In genomic region chr14:50007123-50007903, GRCh38 we compare ENCODE assay signal across 21 cellular contexts.
DNase-seq lines count a peak whose midpoint lies in the region; ATAC-seq, FAIRE-seq and TF ChIP-seq lines count a peak whose summit lies in the region.
"Had no signal": no experiment of that assay in that cellular context is flagged by ENCODE, and none has a peak within 500 bp of the region (broad histone marks: within the 10 kb centered on the region; RNA-seq: fewer than 3 reads in every experiment).

No MANE protein-coding gene starts in this region.

- 0 out of 2 replicates have a peak, but pooled peaks have one; percentile 3 for TF ChIP-seq CTCF in HepG2 (CRISPR knock-in tag; IDR thresholded peaks at IDR 0.05)
- TF ChIP-seq CTCF in right lobe of liver (IDR thresholded peaks at IDR 0.05): no peak
- TF ChIP-seq CTCF in bronchial epithelial cell (IDR thresholded peaks at IDR 0.05; ENCODE audit: insufficient read depth, low read length, severe bottlenecking): peak; percentile 18
- no peak for TF ChIP-seq CTCF in GM13977 (IDR thresholded peaks at IDR 0.05; ENCODE audit: extremely low read depth, insufficient read depth, missing control alignments)

- 51% methylated on average over 8 of the region's 9 CpGs for WGBS in HepG2 (ENCODE audit: low lambda C conversion rate)
- WGBS in right lobe of liver (ENCODE audit: insufficient coverage, low coverage, low lambda C conversion rate, missing lambda C conversion rate): 78% methylated on average over 5 of the region's 9 CpGs

- H3K9ac ChIP-seq in HepG2 (ENCODE audit: insufficient read depth, low read depth, low read length): no peak overlapping the region
- H3K9ac ChIP-seq: SK-N-SH had no signal

- H2AFZ ChIP-seq in HepG2 (ENCODE audit: low read length): no peak overlapping the region

- in situ Hi-C loops in HepG2 (cut with HindIII; ENCODE audit: extremely low pct_ligation_motif_present, low pct_unique_long_range_greater_than_20kb) (no loop called here), GM13977 (cut with MboI; ENCODE audit: low pct_unique_long_range_greater_than_20kb, low sequenced_read_pairs, unreplicated experiment) (no loop called here)

- H3K9me3 ChIP-seq in HepG2 (ENCODE audit: low read length) (no peaks in the 10 kb centered on the region), right lobe of liver (no peaks in the 10 kb centered on the region)
- no peaks in the 10 kb centered on the region for H3K9me3 ChIP-seq in effector memory CD4-positive, alpha-beta T cell (ENCODE audit: control insufficient read depth, low read length)
- H3K9me3 ChIP-seq: HAP-1, ovary, SK-N-SH, tibial nerve had no signal

- H3K36me3 ChIP-seq in HepG2 (replicated peaks in 1 of 2; ENCODE audit: control insufficient read depth in 1 of 2, insufficient read depth in 2 of 2, low read length in 2 of 2): no peaks in the 10 kb centered on the region
- no peaks in the 10 kb centered on the region for H3K36me3 ChIP-seq in right lobe of liver
- no peaks in the 10 kb centered on the region for H3K36me3 ChIP-seq in bronchial epithelial cell (ENCODE audit: control insufficient read depth, insufficient read depth, low read length)
- no peaks in the 10 kb centered on the region for H3K36me3 ChIP-seq in effector memory CD4-positive, alpha-beta T cell (ENCODE audit: control insufficient read depth, insufficient read depth, low read length)
- H3K36me3 ChIP-seq: HAP-1, ovary, tibial nerve had no signal

- no peak overlapping the region for H3K4me3 ChIP-seq in HepG2 (replicated peaks in 1 of 3; ENCODE audit: insufficient read depth in 1 of 3, low read depth in 2 of 3, low read length in 3 of 3)
- no peak overlapping the region for H3K4me3 ChIP-seq in right lobe of liver
- H3K4me3 ChIP-seq in bronchial epithelial cell (ENCODE audit: low read depth, low read length): no peak overlapping the region
- no peak overlapping the region for H3K4me3 ChIP-seq in effector memory CD4-positive, alpha-beta T cell (ENCODE audit: insufficient read depth, low read depth, low read length, poor library complexity, severe bottlenecking)
- H3K4me3 ChIP-seq: HAP-1, ovary, tibial nerve had no signal

- CTCF ChIA-PET in HepG2 (lab: Yijun Ruan, JAX; ENCODE audit: low intra/inter-chr PET ratio, low total read pairs): no interaction called here

- DNase-seq in HepG2 (ENCODE audit: low spot score): no peak
- DNase-seq in right lobe of liver: no peak
- DNase-seq in bronchial epithelial cell (ENCODE audit: low read depth): peak; percentile 66
- DNase-seq in left kidney (ENCODE audit: low read depth, low spot score): peak; percentile 33
- DNase-seq in GM13977 (ENCODE audit: low spot score): no peak
- no peak for DNase-seq in DMS53 (lab: John Stamatoyannopoulos, UW)
- no peak for DNase-seq in retina
- DNase-seq in effector memory CD4-positive, alpha-beta T cell: no peak
- DNase-seq: activated CD4-positive, alpha-beta memory T cell treated with anti-CD3 and anti-CD28 coated beads, Interleukin-2, amount 10 ng/mL, durations not matched to agents 7 days and 5 days; amygdala; CD8-positive, alpha-beta T cell; kidney glomerular epithelial cell; NCI-H1048; NCI-H2227 treated with DMSO at 0.1 percent for 48 hours; ovary; SK-N-SH had no signal

- no peak overlapping the region for H3K27ac ChIP-seq in HepG2 (ENCODE audit: extremely low read length, insufficient read depth, low read length)
- no peak overlapping the region for H3K27ac ChIP-seq in right lobe of liver
- H3K27ac ChIP-seq in effector memory CD4-positive, alpha-beta T cell (ENCODE audit: insufficient read depth, low read length, poor library complexity, severe bottlenecking): no peak overlapping the region
- H3K27ac ChIP-seq: ovary, tibial nerve had no signal

- no peak for TF ChIP-seq EP300 in HepG2 (IDR thresholded peaks at IDR 0.05; ENCODE audit: low read depth in 2 of 2, low read length in 2 of 2)
- no peak for TF ChIP-seq EP300 in HepG2 (CRISPR knock-in tag; IDR thresholded peaks at IDR 0.05; ENCODE audit: borderline replicate concordance)

- H3K4me2 ChIP-seq in HepG2 (ENCODE audit: low read depth, low read length): no peak overlapping the region
- H3K4me2 ChIP-seq: SK-N-SH had no signal

- H3K4me1 ChIP-seq in HepG2 (ENCODE audit: insufficient read depth, low read length) (peaks cover 39% of the 10 kb centered on the region), right lobe of liver (peaks cover 0 to 15% (median 6%) of the 10 kb centered on the region in 4 donors)
- H3K4me1 ChIP-seq in effector memory CD4-positive, alpha-beta T cell (ENCODE audit: control insufficient read depth, insufficient read depth, low read length, poor library complexity, severe bottlenecking): peaks cover 9% of the 10 kb centered on the region

- POLR2A ChIA-PET in HepG2 (lab: Yijun Ruan, JAX): interaction anchor here (1.0 to 1.3 kb wide), 3 partner anchors 11 to 55 kb away, joined by 3 to 6 read pairs (median 5); no protein-coding TSS in a partner anchor

- no peaks in the 10 kb centered on the region for H3K27me3 ChIP-seq in HepG2 (ENCODE audit: control insufficient read depth in 1 of 2, insufficient read depth in 2 of 2, low read length in 2 of 2)
- no peaks in the 10 kb centered on the region for H3K27me3 ChIP-seq in right lobe of liver
- no peaks in the 10 kb centered on the region for H3K27me3 ChIP-seq in bronchial epithelial cell (ENCODE audit: control insufficient read depth, insufficient read depth, low read length)
- no peaks in the 10 kb centered on the region for H3K27me3 ChIP-seq in effector memory CD4-positive, alpha-beta T cell (replicated peaks; ENCODE audit: control insufficient read depth, insufficient read depth, low read length, poor library complexity, severe bottlenecking)
- H3K27me3 ChIP-seq: ovary, tibial nerve had no signal

- FAIRE-seq in HepG2 (lab: Jason Lieb, UNC): no peak
- FAIRE-seq in bronchial epithelial cell (lab: Jason Lieb, UNC): no peak
- FAIRE-seq: G401.6, TTC549 had no signal

- TF ChIP-seq POLR2A in HepG2 (IDR thresholded peaks at IDR 0.05; ENCODE audit: insufficient read depth in 1 of 2, low read depth in 2 of 2, low read length in 2 of 2): no peak
- TF ChIP-seq POLR2A in right lobe of liver (IDR thresholded peaks at IDR 0.05): no peak

- intact Hi-C loops in HepG2 (cut with micrococcal nuclease; ENCODE audit: unreplicated experiment) (loop anchor here (10.0 kb wide), 1 partner anchor 63 kb away; no protein-coding TSS in a partner anchor), right lobe of liver (cut with DNase I) (no loop called here)

- no TSS peak for BruUV-seq in HepG2 (replicated peaks; lab: Mats Ljungman, UMichigan)

- ATAC-seq in HepG2 (peak; percentile 33), right lobe of liver (no peak)
- ATAC-seq: activated T-helper 17 cell treated with anti-CD3 and anti-CD28 coated beads, Interleukin-2, amount 50 U/mL, for 72 hours; CD8-positive, alpha-beta T cell had no signal

- TF ChIP-seq RAD21 in HepG2 (CRISPR knock-in tag; IDR thresholded peaks at IDR 0.05): no peak

- no peaks in the 10 kb centered on the region for H3K79me2 ChIP-seq in HepG2 (ENCODE audit: insufficient read depth, low read length)

- H4K20me1 ChIP-seq in HepG2 (ENCODE audit: insufficient read depth, low read length): no peaks in the 10 kb centered on the region

TF ChIP-seq in HepG2, 621 proteins besides CTCF, POLR2A, EP300 and RAD21:
- TF ChIP-seq SMC3 (IDR thresholded peaks at IDR 0.05; ENCODE audit: low read length): peak; percentile 11; the same call in 1 of the 2 replicates
- no peak for TF ChIP-seq RXRA (CRISPR knock-in tag; IDR thresholded peaks at IDR 0.05)
- no peak for TF ChIP-seq GFI1 (CRISPR knock-in tag; IDR thresholded peaks at IDR 0.05; ENCODE audit: borderline replicate concordance)
- TF ChIP-seq STAG1 (CRISPR knock-in tag; IDR thresholded peaks at IDR 0.05): peak; percentile 34; the same call in 1 of the 2 replicates
- TF ChIP-seq ZNF33A (CRISPR knock-in tag; IDR thresholded peaks at IDR 0.05; ENCODE audit: borderline replicate concordance): no peak
- TF ChIP-seq HOMEZ (CRISPR knock-in tag; IDR thresholded peaks at IDR 0.05; ENCODE audit: low read depth): no peak

Comparison
In these comparisons a context has a peak if more than half of its experiments do, and no peak if none do; other contexts are left out.
1. CTCF ChIP-seq: peak in HepG2 (single experiment) and bronchial epithelial cell (single experiment); none in right lobe of liver (0 of 4) and GM13977 (single experiment).
2. DNase-seq: peak in bronchial epithelial cell (single experiment) and left kidney (single experiment); none in HepG2 (single experiment), right lobe of liver (0 of 3), GM13977 (single experiment), DMS53 (single experiment), retina (single experiment) and effector memory CD4-positive, alpha-beta T cell (0 of 3).